In the genomic region with DNA sequence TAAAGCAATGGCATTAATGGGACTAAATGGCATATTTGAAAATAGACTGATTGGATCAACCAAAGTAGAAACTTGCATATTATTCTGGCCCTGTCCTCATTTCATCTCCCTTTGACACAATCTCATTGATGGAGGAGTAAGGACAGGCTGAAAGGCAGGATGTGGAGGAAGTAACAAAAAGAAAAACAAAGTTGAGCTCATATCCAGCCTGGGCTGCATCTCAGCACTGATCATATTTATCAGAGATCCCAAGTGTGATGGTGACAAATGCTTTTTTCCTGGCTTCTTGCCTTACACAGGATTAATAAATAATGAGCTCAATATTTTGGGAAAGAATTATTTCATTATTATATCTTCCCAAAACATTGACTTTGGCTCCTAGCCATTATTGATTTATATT, we compare ENCODE assay signal across 24 cellular contexts.
"Had no signal": no experiment of that assay in that cellular context is flagged by ENCODE, and none has a peak within 500 bp of the region (broad histone marks: within the 10 kb centered on the region; RNA-seq: fewer than 3 reads in every experiment).

No MANE protein-coding gene starts in this region.

- H2AFZ ChIP-seq: hepatocyte had no signal

- H3K36me3 Mint-ChIP-seq: mesothelial cell of epicardium; naive B cell; naive thymus-derived CD8-positive, alpha-beta T cell had no signal

- ATAC-seq: effector memory CD8-positive, alpha-beta T cell; foreskin keratinocyte; gastroesophageal sphincter; heart left ventricle; left cardiac atrium; left lung; left ventricle myocardium superior; lower lobe of right lung; mucosa of descending colon; naive thymus-derived CD8-positive, alpha-beta T cell had no signal

- FAIRE-seq: colon, endometrium, frontal cortex, islet of Langerhans, keratinocyte had no signal

- H3K4me1 Mint-ChIP-seq: naive B cell; naive thymus-derived CD8-positive, alpha-beta T cell had no signal

- H3K27me3 ChIP-seq: esophagus muscularis mucosa, foreskin keratinocyte, gastroesophageal sphincter, heart left ventricle, hepatocyte, left lung had no signal

- DNase-seq: effector CD8-positive, alpha-beta T cell; effector memory CD8-positive, alpha-beta T cell; endodermal cell; foreskin keratinocyte; heart left ventricle; left cardiac atrium; left lung; left ventricle myocardium superior; lower lobe of right lung; mesenchymal stem cell; mucosa of descending colon; naive B cell; naive thymus-derived CD8-positive, alpha-beta T cell had no signal

- H3K79me2 ChIP-seq: hepatocyte had no signal

- H3K4me1 ChIP-seq: esophagus muscularis mucosa, foreskin keratinocyte, gastroesophageal sphincter, left lung, lower lobe of right lung had no signal

- H3K27ac Mint-ChIP-seq: dendritic cell treated with granulocyte-macrophage colony-stimulating factor and Interleukin-4, amounts not matched to agents 40 ng/mL and 50 ng/mL, for 4 days; effector memory CD8-positive, alpha-beta T cell; endodermal cell; mesothelial cell of epicardium; naive thymus-derived CD8-positive, alpha-beta T cell had no signal

- H3K4me2 ChIP-seq: hepatocyte had no signal

- H3K4me3 ChIP-seq: coronary artery, esophagus muscularis mucosa, gastroesophageal sphincter, heart left ventricle, hepatocyte, left lung, lower lobe of right lung, mucosa of descending colon had no signal

- H3K27me3 Mint-ChIP-seq: dendritic cell treated with granulocyte-macrophage colony-stimulating factor and Interleukin-4, amounts not matched to agents 40 ng/mL and 50 ng/mL, for 4 days; effector memory CD8-positive, alpha-beta T cell; naive B cell; naive thymus-derived CD8-positive, alpha-beta T cell had no signal

- H3K36me3 ChIP-seq: esophagus muscularis mucosa, gastroesophageal sphincter, heart left ventricle, left lung, lower lobe of right lung had no signal

- H3K27ac ChIP-seq: coronary artery, esophagus muscularis mucosa, foreskin keratinocyte, gastroesophageal sphincter, hepatocyte, left lung, lower lobe of right lung had no signal

- H3K9me3 ChIP-seq: esophagus muscularis mucosa, gastroesophageal sphincter, heart left ventricle, left lung, lower lobe of right lung, mucosa of descending colon had no signal

- H3K9me3 Mint-ChIP-seq: dendritic cell treated with granulocyte-macrophage colony-stimulating factor and Interleukin-4, amounts not matched to agents 40 ng/mL and 50 ng/mL, for 4 days; endodermal cell had no signal

- H3K4me3 Mint-ChIP-seq: dendritic cell treated with granulocyte-macrophage colony-stimulating factor and Interleukin-4, amounts not matched to agents 40 ng/mL and 50 ng/mL, for 4 days; effector memory CD8-positive, alpha-beta T cell; endodermal cell; mesothelial cell of epicardium; naive B cell; naive thymus-derived CD8-positive, alpha-beta T cell had no signal
